In genomic region chr19:38409631-38410133, GRCh38 we compare ENCODE assay signal across 6 cellular contexts. TPM values are rescaled to one million over a fixed set of nuclear protein-coding genes. Genes with fewer than 3 reads are reported as not detected.
DNase-seq lines count a peak whose midpoint lies in the region; ATAC-seq and TF ChIP-seq lines count a peak whose summit lies in the region.
"Had no signal": no experiment of that assay in that cellular context is flagged by ENCODE, and none has a peak within 500 bp of the region (broad histone marks: within the 10 kb centered on the region; RNA-seq: fewer than 3 reads in every experiment).

No MANE protein-coding gene starts in this region.

- H3K9me3 Mint-ChIP-seq in nephron: no peaks in the 10 kb centered on the region
- no peaks in the 10 kb centered on the region for H3K9me3 Mint-ChIP-seq in stimulated activated naive CD8-positive, alpha-beta T cell treated with anti-CD3 and anti-CD28 coated beads, Interleukin-15, amount 100 ng/mL, for 72 hours

- 35 to 49% methylated on average over 7 of the region's 7 CpGs for WGBS in lower leg skin, 2 donors

- peaks cover 13% of the 10 kb centered on the region for H3K36me3 Mint-ChIP-seq in nephron (ENCODE audit: low read depth)

- H3K4me1 Mint-ChIP-seq in nephron: peaks cover 8% of the 10 kb centered on the region
- peaks cover 8% of the 10 kb centered on the region for H3K4me1 Mint-ChIP-seq in stimulated activated naive CD8-positive, alpha-beta T cell treated with anti-CD3 and anti-CD28 coated beads, Interleukin-15, amount 100 ng/mL, for 72 hours

- ATAC-seq in stimulated activated naive CD8-positive, alpha-beta T cell treated with anti-CD3 and anti-CD28 coated beads, Interleukin-15, amount 100 ng/mL, for 72 hours: no peak

- H3K27me3 Mint-ChIP-seq in nephron (ENCODE audit: low read depth): no peaks in the 10 kb centered on the region
- H3K27me3 Mint-ChIP-seq in stimulated activated naive CD8-positive, alpha-beta T cell treated with anti-CD3 and anti-CD28 coated beads, Interleukin-15, amount 100 ng/mL, for 72 hours: no peaks in the 10 kb centered on the region

- peak overlapping the region; percentile 5 to 35 (median 8) for H3K27ac Mint-ChIP-seq in nephron
- H3K27ac Mint-ChIP-seq in stimulated activated naive CD8-positive, alpha-beta T cell treated with anti-CD3 and anti-CD28 coated beads, Interleukin-15, amount 100 ng/mL, for 72 hours: no peak overlapping the region

- no peak overlapping the region for H3K4me3 Mint-ChIP-seq in nephron
- H3K4me3 Mint-ChIP-seq in stimulated activated naive CD8-positive, alpha-beta T cell treated with anti-CD3 and anti-CD28 coated beads, Interleukin-15, amount 100 ng/mL, for 72 hours: no peak overlapping the region

- no peak for TF ChIP-seq POLR2A in lower leg skin (IDR thresholded peaks at IDR 0.05)

- DNase-seq in astrocyte of the hippocampus (ENCODE audit: low read depth, low spot score): peak; percentile 57
- DNase-seq in lower leg skin (ENCODE audit: low spot score in 2 of 2): no peak
- DNase-seq in stimulated activated naive CD8-positive, alpha-beta T cell treated with anti-CD3 and anti-CD28 coated beads, Interleukin-15, amount 100 ng/mL, for 72 hours: no peak
- DNase-seq: activated T-cell treated with anti-CD3 and anti-CD28 coated beads for 4 hours, testis had no signal

- TF ChIP-seq CTCF in nephron (IDR thresholded peaks at IDR 0.05; ENCODE audit: unreplicated experiment in 3 of 3) (no peak), lower leg skin (IDR thresholded peaks at IDR 0.05) (no peak)

- intact Hi-C loops in lower leg skin (cut with DNase I; ENCODE audit: low total_unique reads): loop anchor here (10.0 kb wide), 1 partner anchor 225 kb away; no protein-coding TSS in a partner anchor

- H3K4me3 ChIP-seq in lower leg skin (ENCODE audit: low read depth, poor library complexity, severe bottlenecking): no peak overlapping the region
- H3K4me3 ChIP-seq: testis had no signal

RNA-seq across cellular contexts. Expression of gene FAM98C, which starts 6.8 kb away (rescaled TPM):
- total RNA-seq in lower leg skin: 10 to 100 TPM; 53.6 to 68.5 (median 60.7) TPM

RNA-seq across cellular contexts. Expression of gene RASGRP4, which starts 16.3 kb away (rescaled TPM):
- 1 to 10 TPM; 1.3 to 2.3 (median 1.7) TPM for total RNA-seq in lower leg skin

RNA-seq across cellular contexts. Expression of gene SPRED3, which starts 21.2 kb away (rescaled TPM):
- 1 to 10 TPM in 2 of 4 donors, under 1 TPM in 2; 0.34 to 1.9 (median 1.1) TPM for total RNA-seq in lower leg skin

RNA-seq across cellular contexts. Expression of gene GGN, which starts 21.8 kb away (rescaled TPM):
- total RNA-seq in lower leg skin: 1 to 10 TPM in 3 of 4 donors, under 1 TPM in 1; 0.36 to 1.9 (median 1.5) TPM

RNA-seq across cellular contexts. Expression of gene RYR1, which starts 23.8 kb away (rescaled TPM):
- 10 to 100 TPM in 3 of 4 donors, 1 to 10 TPM in 1; 8.4 to 35.1 (median 16.6) TPM for total RNA-seq in lower leg skin

Comparison
In these comparisons a context has a peak if more than half of its experiments do, and no peak if none do; other contexts are left out.
1. H3K27ac Mint-ChIP-seq: peak in nephron (3 of 3); none in stimulated activated naive CD8-positive, alpha-beta T cell treated with anti-CD3 and anti-CD28 coated beads, Interleukin-15, amount 100 ng/mL, for 72 hours (0 of 2).